In genomic region chr7:153370092-153370491, GRCh38 we compare ENCODE assay signal across 21 cellular contexts.
DNase-seq lines count a peak whose midpoint lies in the region; ATAC-seq and TF ChIP-seq lines count a peak whose summit lies in the region.
"Had no signal": no experiment of that assay in that cellular context is flagged by ENCODE, and none has a peak within 500 bp of the region (broad histone marks: within the 10 kb centered on the region; RNA-seq: fewer than 3 reads in every experiment).

No MANE protein-coding gene starts in this region.

- peak; percentile 53; the same call in 2 of the 3 replicates for ATAC-seq in GM23338

- no peaks in the 10 kb centered on the region for H3F3A ChIP-seq in GM23338 (replicated peaks; ENCODE audit: low read depth)
- H3F3A ChIP-seq in OCI-LY1 (ENCODE audit: insufficient read depth, low read length): no peaks in the 10 kb centered on the region
- H3F3A ChIP-seq in neural progenitor cell (ENCODE audit: low read depth): no peaks in the 10 kb centered on the region

- H3K79me2 ChIP-seq in GM23338 (replicated peaks; ENCODE audit: insufficient read depth) (no peaks in the 10 kb centered on the region), OCI-LY1 (ENCODE audit: insufficient read depth, low read length) (no peaks in the 10 kb centered on the region), neural progenitor cell (ENCODE audit: low read depth) (no peaks in the 10 kb centered on the region)

- no peak for TF ChIP-seq CTCF in GM23338 (conservative IDR thresholded peaks at IDR 0.05; ENCODE audit: low read depth in 2 of 2)
- TF ChIP-seq CTCF in LNCaP clone FGC (IDR thresholded peaks at IDR 0.05; ENCODE audit: control insufficient read depth, extremely low read depth, insufficient read depth): 0 out of 2 replicates have a peak, but pooled peaks have one; percentile 14
- peak; percentile 27; the same call in 1 of the 2 replicates for TF ChIP-seq CTCF in OCI-LY1 (IDR thresholded peaks at IDR 0.05; ENCODE audit: low read length)
- TF ChIP-seq CTCF in neural progenitor cell (IDR thresholded peaks at IDR 0.05): peak; percentile 48
- TF ChIP-seq CTCF in stomach (IDR thresholded peaks at IDR 0.05): no peak
- no peak for TF ChIP-seq CTCF in suprapubic skin (IDR thresholded peaks at IDR 0.05)

- H4K20me1 ChIP-seq in GM23338 (replicated peaks; ENCODE audit: insufficient read depth) (no peaks in the 10 kb centered on the region), OCI-LY1 (ENCODE audit: insufficient read depth, low read length) (no peaks in the 10 kb centered on the region), neural progenitor cell (ENCODE audit: low read depth) (no peaks in the 10 kb centered on the region)

- no peaks in the 10 kb centered on the region for H3K27me3 ChIP-seq in GM23338 (ENCODE audit: insufficient read depth)
- no peaks in the 10 kb centered on the region for H3K27me3 ChIP-seq in OCI-LY1 (ENCODE audit: insufficient read depth, low read length)
- H3K27me3 ChIP-seq in neural progenitor cell: no peaks in the 10 kb centered on the region
- no peaks in the 10 kb centered on the region for H3K27me3 ChIP-seq in stomach
- no peaks in the 10 kb centered on the region for H3K27me3 ChIP-seq in suprapubic skin
- H3K27me3 ChIP-seq: Peyer's patch had no signal

- H3K9me3 ChIP-seq in OCI-LY1 (ENCODE audit: low read length): no peaks in the 10 kb centered on the region
- no peaks in the 10 kb centered on the region for H3K9me3 ChIP-seq in neural progenitor cell (ENCODE audit: low read depth)
- peaks cover 4 to 33% (median 21%) of the 10 kb centered on the region in 4 donors for H3K9me3 ChIP-seq in stomach
- peaks cover 5% of the 10 kb centered on the region for H3K9me3 ChIP-seq in suprapubic skin

- H2AFZ ChIP-seq in GM23338: no peak overlapping the region
- H2AFZ ChIP-seq in OCI-LY1 (ENCODE audit: low read length): no peak overlapping the region
- H2AFZ ChIP-seq in neural progenitor cell (replicated peaks): peak overlapping the region; percentile 13

- 47 to 68% (median 59%) methylated on average over 5 of the region's 5 CpGs for WGBS in stomach, 5 donors
- WGBS in suprapubic skin: 84% methylated on average over 5 of the region's 5 CpGs

- no peak overlapping the region for H3K9ac ChIP-seq in OCI-LY1 (ENCODE audit: low read length)
- H3K9ac ChIP-seq in neural progenitor cell: no peak overlapping the region

- no peak for DNase-seq in GM23338 (ENCODE audit: low spot score)
- DNase-seq in LNCaP clone FGC (ENCODE audit: low read depth): no peak
- DNase-seq in neural progenitor cell (ENCODE audit: low spot score): peak; percentile 43
- DNase-seq in stomach: no peak
- DNase-seq in cerebellar cortex (ENCODE audit: low spot score): no peak
- no peak for DNase-seq in suprapubic skin (ENCODE audit: low spot score in 2 of 2)
- DNase-seq: C1 segment of cervical spinal cord; CD4-positive, alpha-beta memory T cell; COR-L47; GF-D8; KBM-7; MM.1S; NCI-H1092; NCI-H1417 treated with DMSO at 0.1 percent for 48 hours; NCI-H187; NCI-H2081 treated with DMSO at 0.1 percent for 48 hours; NCI-H446 treated with DMSO at 0.1 percent for 48 hours; OCI-M1; Peyer's patch; SHP77 treated with DMSO at 0.1 percent for 48 hours had no signal

- H3K36me3 Mint-ChIP-seq in GM23338 (ENCODE audit: low read depth): peaks cover 12% of the 10 kb centered on the region; the same call in 2 of the 3 replicates
- no peaks in the 10 kb centered on the region for H3K36me3 Mint-ChIP-seq in neural progenitor cell

- H3K4me2 ChIP-seq in GM23338: no peak overlapping the region
- no peak overlapping the region for H3K4me2 ChIP-seq in OCI-LY1 (ENCODE audit: low read length)
- H3K4me2 ChIP-seq in neural progenitor cell: no peak overlapping the region

- H3K4me1 ChIP-seq in GM23338 (ENCODE audit: insufficient read depth) (no peaks in the 10 kb centered on the region), OCI-LY1 (ENCODE audit: insufficient read depth, low read length, severe bottlenecking) (no peaks in the 10 kb centered on the region), neural progenitor cell (no peaks in the 10 kb centered on the region), stomach (no peaks in the 10 kb centered on the region), suprapubic skin (no peaks in the 10 kb centered on the region)
- H3K4me1 ChIP-seq: Peyer's patch had no signal

- H3K36me3 ChIP-seq in GM23338 (ENCODE audit: insufficient read depth) (no peaks in the 10 kb centered on the region; the same call in 1 of the 2 replicates), OCI-LY1 (ENCODE audit: insufficient read depth, low read length) (no peaks in the 10 kb centered on the region), neural progenitor cell (no peaks in the 10 kb centered on the region), stomach (no peaks in the 10 kb centered on the region), suprapubic skin (no peaks in the 10 kb centered on the region)
- H3K36me3 ChIP-seq: Peyer's patch had no signal

- H3K27ac ChIP-seq in GM23338 (ENCODE audit: low read depth) (no peak overlapping the region), OCI-LY1 (ENCODE audit: low read depth, low read length, poor library complexity, severe bottlenecking) (no peak overlapping the region), neural progenitor cell (no peak overlapping the region), stomach (no peak overlapping the region), suprapubic skin (no peak overlapping the region)
- H3K27ac ChIP-seq: Peyer's patch had no signal

- TF ChIP-seq POLR2A in stomach (IDR thresholded peaks at IDR 0.05): no peak
- no peak for TF ChIP-seq POLR2A in suprapubic skin (IDR thresholded peaks at IDR 0.05)

- peaks cover 2% of the 10 kb centered on the region for H3K27me3 Mint-ChIP-seq in GM23338 (ENCODE audit: insufficient read depth, low read depth, poor library complexity)
- H3K27me3 Mint-ChIP-seq in neural progenitor cell (ENCODE audit: insufficient read depth, low read depth): no peaks in the 10 kb centered on the region
- H3K27me3 Mint-ChIP-seq: CD4-positive, alpha-beta memory T cell had no signal

- TF ChIP-seq EP300 in stomach (IDR thresholded peaks at IDR 0.05): no peak
- no peak for TF ChIP-seq EP300 in suprapubic skin (IDR thresholded peaks at IDR 0.05)

- intact Hi-C loops in stomach (cut with DNase I; ENCODE audit: low total_unique reads): no loop called here

- H3K9me3 Mint-ChIP-seq in GM23338 (peaks cover 67% of the 10 kb centered on the region), neural progenitor cell (peaks cover 13% of the 10 kb centered on the region)

- H3K4me3 Mint-ChIP-seq in GM23338 (no peak overlapping the region), neural progenitor cell (no peak overlapping the region)
- H3K4me3 Mint-ChIP-seq: CD4-positive, alpha-beta memory T cell had no signal

- no peaks in the 10 kb centered on the region for H3K4me1 Mint-ChIP-seq in GM23338
- no peaks in the 10 kb centered on the region for H3K4me1 Mint-ChIP-seq in neural progenitor cell
- H3K4me1 Mint-ChIP-seq: CD4-positive, alpha-beta memory T cell had no signal

- H3K27ac Mint-ChIP-seq in GM23338: no peak overlapping the region
- H3K27ac Mint-ChIP-seq in neural progenitor cell: no peak overlapping the region
- H3K27ac Mint-ChIP-seq: CD4-positive, alpha-beta memory T cell had no signal

- H3K9me2 ChIP-seq in GM23338 (ENCODE audit: insufficient read depth) (no peaks in the 10 kb centered on the region), OCI-LY1 (ENCODE audit: low read depth, low read length) (no peaks in the 10 kb centered on the region)

- H3K4me3 ChIP-seq in GM23338 (no peak overlapping the region), LNCaP clone FGC (ENCODE audit: low read depth, low read length) (no peak overlapping the region), OCI-LY1 (ENCODE audit: low read depth, low read length, poor library complexity, severe bottlenecking) (no peak overlapping the region), neural progenitor cell (no peak overlapping the region), stomach (no peak overlapping the region), suprapubic skin (no peak overlapping the region)
- H3K4me3 ChIP-seq: Peyer's patch had no signal

TF ChIP-seq in GM23338, 12 proteins besides CTCF, POLR2A, EP300 and RAD21:
- no peak for TF ChIP-seq EZH2phosphoT487 (IDR thresholded peaks at IDR 0.05; ENCODE audit: unreplicated experiment)

Comparison
In these comparisons a context has a peak if more than half of its experiments do, and no peak if none do; other contexts are left out.
1. CTCF ChIP-seq: peak in LNCaP clone FGC (single experiment), OCI-LY1 (single experiment) and neural progenitor cell (single experiment); none in GM23338 (0 of 2), stomach (0 of 7) and suprapubic skin (0 of 2).